ENCODE assay signal across 10 cellular contexts in genomic region chr21:44603911-44604310, GRCh38. TPM values are rescaled to one million over a fixed set of nuclear protein-coding genes. Genes with fewer than 3 reads are reported as not detected.
"Had no signal": no experiment of that assay in that cellular context is flagged by ENCODE, and none has a peak within 500 bp of the region (broad histone marks: within the 10 kb centered on the region; RNA-seq: fewer than 3 reads in every experiment).

No MANE protein-coding gene starts in this region.

- H3K9me3 ChIP-seq: HAP-1 had no signal

- H3K9ac ChIP-seq: GM23248 had no signal

- H3K36me3 ChIP-seq: HAP-1 had no signal

- DNase-seq: GM23248, GOT3, H7, HFFc6, IMR-90 had no signal

- H3K4me3 ChIP-seq: GM23248, HAP-1 had no signal

- H3K4me1 ChIP-seq: HAP-1 had no signal

- ATAC-seq: HCT116 had no signal

- H2AFZ ChIP-seq: GM23248 had no signal

- H3K27ac ChIP-seq: GM23248, HL-60 had no signal

RNA-seq across cellular contexts. Expression of gene KRTAP10-7, which starts 3.5 kb away (rescaled TPM):
- total RNA-seq: GM23248, H4, H7, HFFc6, HT1080, IMR-90 had no signal
- polyA plus RNA-seq: GM23248, IMR-90 had no signal

RNA-seq across cellular contexts. Expression of gene KRTAP10-8, which starts 8.0 kb away (rescaled TPM):
- total RNA-seq: GM23248, H4, H7, HFFc6, HT1080, IMR-90 had no signal
- polyA plus RNA-seq: GM23248, IMR-90 had no signal

RNA-seq across cellular contexts. Expression of gene KRTAP10-6, which starts 11.6 kb away (rescaled TPM):
- total RNA-seq: GM23248, H4, H7, HFFc6, HT1080, IMR-90 had no signal
- polyA plus RNA-seq: GM23248, IMR-90 had no signal

RNA-seq across cellular contexts. Expression of gene KRTAP10-9, which starts 23.0 kb away (rescaled TPM):
- total RNA-seq: GM23248, H4, H7, HFFc6, HT1080, IMR-90 had no signal
- polyA plus RNA-seq: GM23248, IMR-90 had no signal

RNA-seq across cellular contexts. Expression of gene KRTAP10-5, which starts 23.5 kb away (rescaled TPM):
- total RNA-seq: GM23248, H4, H7, HFFc6, HT1080, IMR-90 had no signal
- polyA plus RNA-seq: GM23248, IMR-90 had no signal
